Comparison of ENCODE assay signal across 9 cellular contexts in the genomic region with DNA sequence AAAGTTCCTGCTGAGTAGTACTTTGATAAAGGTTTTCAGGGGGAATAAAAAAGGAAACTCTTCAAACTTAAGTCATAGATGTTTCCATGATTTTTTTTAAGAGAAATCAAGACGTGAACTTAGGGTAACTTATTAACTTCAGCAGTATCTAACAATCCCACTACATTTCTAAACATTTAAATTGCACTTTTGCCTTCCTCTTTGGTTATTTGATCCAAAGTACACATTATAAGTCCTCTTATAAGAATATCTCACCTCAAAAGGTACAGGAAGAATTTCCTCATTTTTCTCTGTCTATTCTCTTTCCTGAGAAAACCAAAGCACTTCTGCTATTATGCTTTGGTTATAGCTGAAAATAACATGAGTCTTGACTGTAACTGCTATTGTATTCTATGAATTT. TPM values are rescaled to one million over a fixed set of nuclear protein-coding genes. Genes with fewer than 3 reads are reported as not detected.
"Had no signal": no experiment of that assay in that cellular context is flagged by ENCODE, and none has a peak within 500 bp of the region (broad histone marks: within the 10 kb centered on the region; RNA-seq: fewer than 3 reads in every experiment).

No MANE protein-coding gene starts in this region.

- H3K27ac ChIP-seq: GM23248 had no signal

- H3K4me2 ChIP-seq: GM23338 had no signal

- H3K36me3 ChIP-seq: HAP-1 had no signal

- ATAC-seq: GM23338, HCT116 had no signal

- H3K4me3 ChIP-seq: GM23248, GM23338, HAP-1 had no signal

- DNase-seq: GM23248, GOT3, H7, H9, HCEC 1CT, HFFc6 had no signal

- H3K9ac ChIP-seq: GM23248 had no signal

- H3K9me3 ChIP-seq: HAP-1 had no signal

- H2AFZ ChIP-seq: GM23248, GM23338 had no signal

- H3K4me1 ChIP-seq: HAP-1 had no signal

RNA-seq across cellular contexts. Expression of a gene that starts 7.9 kb away (rescaled TPM):
- total RNA-seq: GM23248, HFFc6 had no signal
